Comparison of ENCODE assay signal across 8 cellular contexts in the genomic region with DNA sequence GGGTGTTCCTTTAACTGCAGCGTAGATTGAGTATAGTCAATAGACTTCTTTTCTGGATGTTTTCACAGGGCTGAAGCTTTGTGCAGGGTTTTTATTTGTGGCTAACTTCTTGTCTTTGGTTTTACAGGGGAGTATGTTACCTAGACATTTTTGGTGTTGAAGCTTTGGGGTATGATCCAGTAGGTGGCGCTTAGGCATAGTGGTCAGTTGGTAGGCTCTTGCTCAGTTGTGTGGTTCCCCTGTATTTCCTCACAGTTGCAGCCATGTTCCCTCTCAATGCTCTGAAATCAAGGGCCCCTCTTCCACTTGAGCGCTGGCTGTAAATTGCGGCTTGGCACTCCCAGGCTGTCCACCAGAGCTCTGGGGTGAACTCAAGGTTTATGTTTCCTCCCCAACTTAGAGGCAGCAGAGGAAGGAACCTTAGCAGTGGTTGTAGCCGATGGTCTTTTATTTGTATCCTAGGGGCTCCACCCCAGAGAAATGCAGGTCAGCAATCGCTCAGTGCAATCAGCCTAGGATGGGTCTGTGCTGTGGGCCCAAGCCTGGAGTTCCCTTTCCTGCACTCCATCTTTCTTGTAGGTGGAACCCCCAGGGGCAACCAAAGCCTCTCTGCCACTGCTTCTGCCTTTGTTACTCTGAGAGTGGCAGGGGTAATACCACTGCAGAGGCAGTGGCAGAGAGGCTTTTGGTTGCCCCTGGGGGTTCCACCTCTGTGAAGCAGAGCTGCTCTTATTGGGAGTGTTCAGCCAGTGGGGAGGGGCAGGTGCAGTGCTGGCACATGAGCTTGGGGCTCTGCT. TPM values are rescaled to one million over a fixed set of nuclear protein-coding genes. Genes with fewer than 3 reads are reported as not detected.
A peak's percentile ranks its signal among the peaks of the same experiment; 100 is the strongest.
DNase-seq lines count a peak whose midpoint lies in the region; ATAC-seq and TF ChIP-seq lines count a peak whose summit lies in the region.

No MANE protein-coding gene starts in this region.

- no peaks in the 10 kb centered on the region for H3K4me1 Mint-ChIP-seq in type B pancreatic cell (ENCODE audit: unreplicated experiment)

- no peak overlapping the region for H3K27ac Mint-ChIP-seq in type B pancreatic cell

- in situ Hi-C loops in Caki2 (cut with HindIII; ENCODE audit: low pct_unique_long_range_greater_than_20kb, low sequenced_read_pairs): no loop called here

- TF ChIP-seq CTCF in type B pancreatic cell (conservative IDR thresholded peaks at IDR 0.05): peak; percentile 72

- no peaks in the 10 kb centered on the region for H3K9me3 Mint-ChIP-seq in type B pancreatic cell

- ATAC-seq in GM19025 (IDR thresholded peaks at IDR 0.05; ENCODE audit: low read depth, unreplicated experiment) (peak; percentile 65), HG03469 (IDR thresholded peaks at IDR 0.05; ENCODE audit: unreplicated experiment) (peak; percentile 75), SK-N-SH treated with all-trans-retinoic acid at 6 μM for 48 hours (peak; percentile 72)

- DNase-seq in Caki2 (ENCODE audit: low read depth) (peak; percentile 9), dermis blood vessel endothelial cell (peak; percentile 63), lung microvascular endothelial cell (ENCODE audit: low read depth in 2 of 2) (peak; percentile 63 to 69), type B pancreatic cell (ENCODE audit: extremely low spot score, unreplicated experiment) (no peak), GF-D8 (lab: John Stamatoyannopoulos, UW) (no peak)

- H3K36me3 Mint-ChIP-seq in type B pancreatic cell: no peaks in the 10 kb centered on the region

- H3K4me3 Mint-ChIP-seq in type B pancreatic cell: no peak overlapping the region

- H3K27me3 Mint-ChIP-seq in type B pancreatic cell: peaks cover 25% of the 10 kb centered on the region

TF ChIP-seq in SK-N-SH treated with all-trans-retinoic acid at 6 μM for 48 hours, 23 proteins besides CTCF, POLR2A, EP300 and RAD21:
- TF ChIP-seq TCF4 (CRISPR knock-in tag; IDR thresholded peaks at IDR 0.05; ENCODE audit: borderline replicate concordance) (no peak), BACH2 (CRISPR knock-in tag; IDR thresholded peaks at IDR 0.05; ENCODE audit: borderline replicate concordance) (no peak), ESRRG (CRISPR knock-in tag; IDR thresholded peaks at IDR 0.05) (no peak), ZFP3 (CRISPR knock-in tag; IDR thresholded peaks at IDR 0.05) (no peak), ZNF565 (CRISPR knock-in tag; conservative IDR thresholded peaks at IDR 0.05; ENCODE audit: low read depth) (no peak), ZNF70 (CRISPR knock-in tag; IDR thresholded peaks at IDR 0.05) (no peak), ZFP30 (CRISPR knock-in tag; IDR thresholded peaks at IDR 0.05) (no peak), ARNTL (CRISPR knock-in tag; IDR thresholded peaks at IDR 0.05; ENCODE audit: borderline replicate concordance, low read depth) (no peak), RARB (CRISPR knock-in tag; IDR thresholded peaks at IDR 0.05) (no peak), ZNF8 (CRISPR knock-in tag; IDR thresholded peaks at IDR 0.05) (no peak), ISL1 (CRISPR knock-in tag; IDR thresholded peaks at IDR 0.05) (no peak)
- TF ChIP-seq, protein P1, sequence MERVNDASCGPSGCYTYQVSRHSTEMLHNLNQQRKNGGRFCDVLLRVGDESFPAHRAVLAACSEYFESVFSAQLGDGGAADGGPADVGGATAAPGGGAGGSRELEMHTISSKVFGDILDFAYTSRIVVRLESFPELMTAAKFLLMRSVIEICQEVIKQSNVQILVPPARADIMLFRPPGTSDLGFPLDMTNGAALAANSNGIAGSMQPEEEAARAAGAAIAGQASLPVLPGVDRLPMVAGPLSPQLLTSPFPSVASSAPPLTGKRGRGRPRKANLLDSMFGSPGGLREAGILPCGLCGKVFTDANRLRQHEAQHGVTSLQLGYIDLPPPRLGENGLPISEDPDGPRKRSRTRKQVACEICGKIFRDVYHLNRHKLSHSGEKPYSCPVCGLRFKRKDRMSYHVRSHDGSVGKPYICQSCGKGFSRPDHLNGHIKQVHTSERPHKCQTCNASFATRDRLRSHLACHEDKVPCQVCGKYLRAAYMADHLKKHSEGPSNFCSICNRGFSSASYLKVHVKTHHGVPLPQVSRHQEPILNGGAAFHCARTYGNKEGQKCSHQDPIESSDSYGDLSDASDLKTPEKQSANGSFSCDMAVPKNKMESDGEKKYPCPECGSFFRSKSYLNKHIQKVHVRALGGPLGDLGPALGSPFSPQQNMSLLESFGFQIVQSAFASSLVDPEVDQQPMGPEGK (CRISPR knock-in tag; IDR thresholded peaks at IDR 0.05; ENCODE audit: borderline replicate concordance): no peak
- TF ChIP-seq, protein P2, sequence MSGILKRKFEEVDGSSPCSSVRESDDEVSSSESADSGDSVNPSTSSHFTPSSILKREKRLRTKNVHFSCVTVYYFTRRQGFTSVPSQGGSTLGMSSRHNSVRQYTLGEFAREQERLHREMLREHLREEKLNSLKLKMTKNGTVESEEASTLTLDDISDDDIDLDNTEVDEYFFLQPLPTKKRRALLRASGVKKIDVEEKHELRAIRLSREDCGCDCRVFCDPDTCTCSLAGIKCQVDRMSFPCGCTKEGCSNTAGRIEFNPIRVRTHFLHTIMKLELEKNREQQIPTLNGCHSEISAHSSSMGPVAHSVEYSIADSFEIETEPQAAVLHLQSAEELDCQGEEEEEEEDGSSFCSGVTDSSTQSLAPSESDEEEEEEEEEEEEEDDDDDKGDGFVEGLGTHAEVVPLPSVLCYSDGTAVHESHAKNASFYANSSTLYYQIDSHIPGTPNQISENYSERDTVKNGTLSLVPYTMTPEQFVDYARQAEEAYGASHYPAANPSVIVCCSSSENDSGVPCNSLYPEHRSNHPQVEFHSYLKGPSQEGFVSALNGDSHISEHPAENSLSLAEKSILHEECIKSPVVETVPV (CRISPR knock-in tag; IDR thresholded peaks at IDR 0.05): no peak

RNA-seq across cellular contexts. Expression of gene CMAS, which starts 55.1 kb away (rescaled TPM):
- 26.0 and 28.1 TPM in 2 replicates for total RNA-seq in Caki2 (2014; rRNA removed; shearing (Covaris generic); ENCODE audit: low replicate concordance)
- 19.4 and 36.8 TPM in 2 replicates for total RNA-seq in dermis blood vessel endothelial cell
- 17.4 and 18.7 TPM in 2 replicates for total RNA-seq in lung microvascular endothelial cell
- 33.3 and 85.5 TPM in 2 replicates for total RNA-seq in type B pancreatic cell (ENCODE audit: low replicate concordance)

Comparison
In these comparisons a context has a peak if more than half of its experiments do, and no peak if none do; other contexts are left out.
1. DNase-seq: peak in Caki2 (single experiment), dermis blood vessel endothelial cell (single experiment) and lung microvascular endothelial cell (2 of 2); none in type B pancreatic cell (single experiment) and GF-D8 (single experiment).
2. Peak in every context shown above with its lines, with median percentiles within 50 percentile points of each other: ATAC-seq.